In genomic region chr1:52944566-52944965, GRCh38 we compare ENCODE assay signal across 2 cellular contexts.
TF ChIP-seq lines count a peak whose summit lies in the region.

No MANE protein-coding gene starts in this region.

TF ChIP-seq in HCT116, 20 proteins besides CTCF, POLR2A, EP300 and RAD21:
- TF ChIP-seq JUND (IDR thresholded peaks at IDR 0.05), result 0 out of 2 replicates have a peak, but pooled peaks have one; percentile 15
- TF ChIP-seq ZFX (IDR thresholded peaks at IDR 0.05), result no peak
- no peak for TF ChIP-seq CEBPB (IDR thresholded peaks at IDR 0.05; ENCODE audit: low read depth)
- no peak for TF ChIP-seq TCF7L2 (IDR thresholded peaks at IDR 0.05; ENCODE audit: borderline replicate concordance, extremely low read depth, insufficient read depth, insufficient read length)

TF ChIP-seq in K562, 482 proteins besides CTCF, POLR2A, EP300 and RAD21:
- TF ChIP-seq CEBPB (tag; IDR thresholded peaks at IDR 0.05) (no peak), KDM1A (IDR thresholded peaks at IDR 0.05) (peak; percentile 39 to 51; a peak in 3 of 4 replicates), PHF21A (IDR thresholded peaks at IDR 0.05; ENCODE audit: borderline replicate concordance, low read depth) (peak; percentile 94), JUND (IDR thresholded peaks at IDR 0.05; ENCODE audit: borderline replicate concordance, low read depth, low read length) (peak; percentile 36; the same call in 1 of the 2 replicates), JUND (tag; IDR thresholded peaks at IDR 0.05; ENCODE audit: borderline replicate concordance, low read depth, low read length) (no peak), RCOR1 (IDR thresholded peaks at IDR 0.05; ENCODE audit: borderline replicate concordance in 1 of 2, low read depth in 2 of 2, low read length in 2 of 2) (0 out of 4 replicates have a peak, but pooled peaks of 1 of the 2 experiments have one; percentile 12)
